Comparison of ENCODE assay signal across 2 cellular contexts in the genomic region with DNA sequence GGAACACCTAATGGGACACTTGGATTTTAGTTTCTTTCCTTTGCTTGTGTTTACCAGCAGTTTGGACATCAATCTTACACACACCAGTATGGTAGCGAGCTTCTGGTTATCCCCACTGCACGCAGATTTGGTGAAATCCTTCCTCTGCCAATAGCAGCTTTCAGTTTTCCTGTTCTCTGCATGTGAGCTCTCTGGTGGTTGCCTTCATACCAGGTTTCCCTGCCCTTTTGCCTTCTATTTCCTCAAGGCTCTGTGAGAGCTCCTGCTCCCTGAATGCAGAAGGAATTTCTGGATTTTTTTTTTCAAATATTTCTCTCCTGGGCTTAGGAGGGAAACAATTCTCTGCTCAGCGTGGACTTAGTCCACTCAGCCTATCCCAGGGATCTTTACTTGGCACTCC.
TF ChIP-seq lines count a peak whose summit lies in the region.

No MANE protein-coding gene starts in this region.

TF ChIP-seq in GM23338, 12 proteins besides CTCF, POLR2A, EP300 and RAD21 (continued from another document):
- TF ChIP-seq, protein P1, sequence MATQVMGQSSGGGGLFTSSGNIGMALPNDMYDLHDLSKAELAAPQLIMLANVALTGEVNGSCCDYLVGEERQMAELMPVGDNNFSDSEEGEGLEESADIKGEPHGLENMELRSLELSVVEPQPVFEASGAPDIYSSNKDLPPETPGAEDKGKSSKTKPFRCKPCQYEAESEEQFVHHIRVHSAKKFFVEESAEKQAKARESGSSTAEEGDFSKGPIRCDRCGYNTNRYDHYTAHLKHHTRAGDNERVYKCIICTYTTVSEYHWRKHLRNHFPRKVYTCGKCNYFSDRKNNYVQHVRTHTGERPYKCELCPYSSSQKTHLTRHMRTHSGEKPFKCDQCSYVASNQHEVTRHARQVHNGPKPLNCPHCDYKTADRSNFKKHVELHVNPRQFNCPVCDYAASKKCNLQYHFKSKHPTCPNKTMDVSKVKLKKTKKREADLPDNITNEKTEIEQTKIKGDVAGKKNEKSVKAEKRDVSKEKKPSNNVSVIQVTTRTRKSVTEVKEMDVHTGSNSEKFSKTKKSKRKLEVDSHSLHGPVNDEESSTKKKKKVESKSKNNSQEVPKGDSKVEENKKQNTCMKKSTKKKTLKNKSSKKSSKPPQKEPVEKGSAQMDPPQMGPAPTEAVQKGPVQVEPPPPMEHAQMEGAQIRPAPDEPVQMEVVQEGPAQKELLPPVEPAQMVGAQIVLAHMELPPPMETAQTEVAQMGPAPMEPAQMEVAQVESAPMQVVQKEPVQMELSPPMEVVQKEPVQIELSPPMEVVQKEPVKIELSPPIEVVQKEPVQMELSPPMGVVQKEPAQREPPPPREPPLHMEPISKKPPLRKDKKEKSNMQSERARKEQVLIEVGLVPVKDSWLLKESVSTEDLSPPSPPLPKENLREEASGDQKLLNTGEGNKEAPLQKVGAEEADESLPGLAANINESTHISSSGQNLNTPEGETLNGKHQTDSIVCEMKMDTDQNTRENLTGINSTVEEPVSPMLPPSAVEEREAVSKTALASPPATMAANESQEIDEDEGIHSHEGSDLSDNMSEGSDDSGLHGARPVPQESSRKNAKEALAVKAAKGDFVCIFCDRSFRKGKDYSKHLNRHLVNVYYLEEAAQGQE (IDR thresholded peaks at IDR 0.05; ENCODE audit: unreplicated experiment) = no peak

TF ChIP-seq in H1, 55 proteins besides CTCF, POLR2A, EP300 and RAD21 (continued from another document):
- TF ChIP-seq, protein P2, sequence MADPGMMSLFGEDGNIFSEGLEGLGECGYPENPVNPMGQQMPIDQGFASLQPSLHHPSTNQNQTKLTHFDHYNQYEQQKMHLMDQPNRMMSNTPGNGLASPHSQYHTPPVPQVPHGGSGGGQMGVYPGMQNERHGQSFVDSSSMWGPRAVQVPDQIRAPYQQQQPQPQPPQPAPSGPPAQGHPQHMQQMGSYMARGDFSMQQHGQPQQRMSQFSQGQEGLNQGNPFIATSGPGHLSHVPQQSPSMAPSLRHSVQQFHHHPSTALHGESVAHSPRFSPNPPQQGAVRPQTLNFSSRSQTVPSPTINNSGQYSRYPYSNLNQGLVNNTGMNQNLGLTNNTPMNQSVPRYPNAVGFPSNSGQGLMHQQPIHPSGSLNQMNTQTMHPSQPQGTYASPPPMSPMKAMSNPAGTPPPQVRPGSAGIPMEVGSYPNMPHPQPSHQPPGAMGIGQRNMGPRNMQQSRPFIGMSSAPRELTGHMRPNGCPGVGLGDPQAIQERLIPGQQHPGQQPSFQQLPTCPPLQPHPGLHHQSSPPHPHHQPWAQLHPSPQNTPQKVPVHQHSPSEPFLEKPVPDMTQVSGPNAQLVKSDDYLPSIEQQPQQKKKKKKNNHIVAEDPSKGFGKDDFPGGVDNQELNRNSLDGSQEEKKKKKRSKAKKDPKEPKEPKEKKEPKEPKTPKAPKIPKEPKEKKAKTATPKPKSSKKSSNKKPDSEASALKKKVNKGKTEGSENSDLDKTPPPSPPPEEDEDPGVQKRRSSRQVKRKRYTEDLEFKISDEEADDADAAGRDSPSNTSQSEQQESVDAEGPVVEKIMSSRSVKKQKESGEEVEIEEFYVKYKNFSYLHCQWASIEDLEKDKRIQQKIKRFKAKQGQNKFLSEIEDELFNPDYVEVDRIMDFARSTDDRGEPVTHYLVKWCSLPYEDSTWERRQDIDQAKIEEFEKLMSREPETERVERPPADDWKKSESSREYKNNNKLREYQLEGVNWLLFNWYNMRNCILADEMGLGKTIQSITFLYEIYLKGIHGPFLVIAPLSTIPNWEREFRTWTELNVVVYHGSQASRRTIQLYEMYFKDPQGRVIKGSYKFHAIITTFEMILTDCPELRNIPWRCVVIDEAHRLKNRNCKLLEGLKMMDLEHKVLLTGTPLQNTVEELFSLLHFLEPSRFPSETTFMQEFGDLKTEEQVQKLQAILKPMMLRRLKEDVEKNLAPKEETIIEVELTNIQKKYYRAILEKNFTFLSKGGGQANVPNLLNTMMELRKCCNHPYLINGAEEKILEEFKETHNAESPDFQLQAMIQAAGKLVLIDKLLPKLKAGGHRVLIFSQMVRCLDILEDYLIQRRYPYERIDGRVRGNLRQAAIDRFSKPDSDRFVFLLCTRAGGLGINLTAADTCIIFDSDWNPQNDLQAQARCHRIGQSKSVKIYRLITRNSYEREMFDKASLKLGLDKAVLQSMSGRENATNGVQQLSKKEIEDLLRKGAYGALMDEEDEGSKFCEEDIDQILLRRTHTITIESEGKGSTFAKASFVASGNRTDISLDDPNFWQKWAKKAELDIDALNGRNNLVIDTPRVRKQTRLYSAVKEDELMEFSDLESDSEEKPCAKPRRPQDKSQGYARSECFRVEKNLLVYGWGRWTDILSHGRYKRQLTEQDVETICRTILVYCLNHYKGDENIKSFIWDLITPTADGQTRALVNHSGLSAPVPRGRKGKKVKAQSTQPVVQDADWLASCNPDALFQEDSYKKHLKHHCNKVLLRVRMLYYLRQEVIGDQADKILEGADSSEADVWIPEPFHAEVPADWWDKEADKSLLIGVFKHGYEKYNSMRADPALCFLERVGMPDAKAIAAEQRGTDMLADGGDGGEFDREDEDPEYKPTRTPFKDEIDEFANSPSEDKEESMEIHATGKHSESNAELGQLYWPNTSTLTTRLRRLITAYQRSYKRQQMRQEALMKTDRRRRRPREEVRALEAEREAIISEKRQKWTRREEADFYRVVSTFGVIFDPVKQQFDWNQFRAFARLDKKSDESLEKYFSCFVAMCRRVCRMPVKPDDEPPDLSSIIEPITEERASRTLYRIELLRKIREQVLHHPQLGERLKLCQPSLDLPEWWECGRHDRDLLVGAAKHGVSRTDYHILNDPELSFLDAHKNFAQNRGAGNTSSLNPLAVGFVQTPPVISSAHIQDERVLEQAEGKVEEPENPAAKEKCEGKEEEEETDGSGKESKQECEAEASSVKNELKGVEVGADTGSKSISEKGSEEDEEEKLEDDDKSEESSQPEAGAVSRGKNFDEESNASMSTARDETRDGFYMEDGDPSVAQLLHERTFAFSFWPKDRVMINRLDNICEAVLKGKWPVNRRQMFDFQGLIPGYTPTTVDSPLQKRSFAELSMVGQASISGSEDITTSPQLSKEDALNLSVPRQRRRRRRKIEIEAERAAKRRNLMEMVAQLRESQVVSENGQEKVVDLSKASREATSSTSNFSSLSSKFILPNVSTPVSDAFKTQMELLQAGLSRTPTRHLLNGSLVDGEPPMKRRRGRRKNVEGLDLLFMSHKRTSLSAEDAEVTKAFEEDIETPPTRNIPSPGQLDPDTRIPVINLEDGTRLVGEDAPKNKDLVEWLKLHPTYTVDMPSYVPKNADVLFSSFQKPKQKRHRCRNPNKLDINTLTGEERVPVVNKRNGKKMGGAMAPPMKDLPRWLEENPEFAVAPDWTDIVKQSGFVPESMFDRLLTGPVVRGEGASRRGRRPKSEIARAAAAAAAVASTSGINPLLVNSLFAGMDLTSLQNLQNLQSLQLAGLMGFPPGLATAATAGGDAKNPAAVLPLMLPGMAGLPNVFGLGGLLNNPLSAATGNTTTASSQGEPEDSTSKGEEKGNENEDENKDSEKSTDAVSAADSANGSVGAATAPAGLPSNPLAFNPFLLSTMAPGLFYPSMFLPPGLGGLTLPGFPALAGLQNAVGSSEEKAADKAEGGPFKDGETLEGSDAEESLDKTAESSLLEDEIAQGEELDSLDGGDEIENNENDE (IDR thresholded peaks at IDR 0.05; ENCODE audit: insufficient replicate concordance, low read length) = no peak
- TF ChIP-seq, protein P3, sequence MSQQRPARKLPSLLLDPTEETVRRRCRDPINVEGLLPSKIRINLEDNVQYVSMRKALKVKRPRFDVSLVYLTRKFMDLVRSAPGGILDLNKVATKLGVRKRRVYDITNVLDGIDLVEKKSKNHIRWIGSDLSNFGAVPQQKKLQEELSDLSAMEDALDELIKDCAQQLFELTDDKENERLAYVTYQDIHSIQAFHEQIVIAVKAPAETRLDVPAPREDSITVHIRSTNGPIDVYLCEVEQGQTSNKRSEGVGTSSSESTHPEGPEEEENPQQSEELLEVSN (IDR thresholded peaks at IDR 0.05) = no peak
- no peak for TF ChIP-seq GTF2F1 (IDR thresholded peaks at IDR 0.05; ENCODE audit: borderline replicate concordance, low read depth, low read length)
